In the genomic region with DNA sequence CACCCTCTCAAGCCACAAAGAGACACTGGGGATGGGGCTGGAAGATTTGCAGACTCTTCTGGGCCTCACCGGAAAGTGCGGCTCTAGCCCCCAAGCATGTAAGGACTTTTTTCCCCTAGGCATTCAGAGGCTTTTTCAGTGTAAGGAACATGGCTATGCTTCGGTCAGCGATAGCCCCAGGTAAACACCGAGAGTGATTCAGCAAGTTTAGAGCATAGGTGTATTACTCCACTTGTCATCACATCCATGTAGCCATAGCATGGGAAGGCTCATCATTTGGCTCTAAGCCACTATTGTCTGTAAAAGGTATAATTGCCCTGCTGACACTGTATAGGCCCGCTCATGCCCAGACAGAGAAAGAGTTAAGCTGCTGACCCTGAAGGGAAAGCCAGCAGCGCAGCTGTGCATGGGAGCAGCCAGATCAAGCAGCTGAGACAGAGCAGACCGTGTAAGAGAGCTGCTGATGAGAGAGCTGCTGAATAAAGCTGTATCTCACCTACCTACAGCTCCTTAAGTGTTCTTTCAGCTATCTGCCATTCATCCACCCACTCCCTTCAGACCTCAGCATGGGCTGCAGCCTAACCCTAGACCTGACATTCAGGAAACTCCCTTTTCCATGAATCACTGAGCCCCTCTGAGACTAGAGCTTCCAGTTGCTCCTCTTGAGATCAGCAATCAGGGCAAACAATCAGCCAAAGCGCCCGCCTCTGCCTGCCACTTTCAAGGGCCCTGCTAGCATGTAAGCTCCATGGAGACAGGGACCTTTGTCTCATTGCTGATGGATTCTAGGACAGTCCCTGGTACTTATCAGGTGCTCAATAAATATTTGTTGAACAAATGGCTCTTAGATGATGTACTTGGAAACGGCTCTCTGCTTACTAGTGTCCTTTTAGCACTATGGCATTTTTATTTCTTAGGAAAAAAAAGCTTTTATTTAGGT, we compare ENCODE assay signal across 16 cellular contexts. TPM values are rescaled to one million over a fixed set of nuclear protein-coding genes. Genes with fewer than 3 reads are reported as not detected.
DNase-seq lines count a peak whose midpoint lies in the region; ATAC-seq and TF ChIP-seq lines count a peak whose summit lies in the region.
"Had no signal": no experiment of that assay in that cellular context is flagged by ENCODE, and none has a peak within 500 bp of the region (broad histone marks: within the 10 kb centered on the region; RNA-seq: fewer than 3 reads in every experiment).

No MANE protein-coding gene starts in this region.

- no peaks in the 10 kb centered on the region for H3K9me3 Mint-ChIP-seq in activated T-cell treated with anti-CD3 and anti-CD28 coated beads, Interleukin-2, amount 50 U/mL, for 24 hours
- no peaks in the 10 kb centered on the region for H3K9me3 Mint-ChIP-seq in activated naive CD8-positive, alpha-beta T cell treated with anti-CD3 and anti-CD28 coated beads, Interleukin-2, amount 50 U/mL, for 24 hours
- no peaks in the 10 kb centered on the region for H3K9me3 Mint-ChIP-seq in progenitor cell of endocrine pancreas (ENCODE audit: low read depth)
- H3K9me3 Mint-ChIP-seq: H9; stimulated activated effector memory CD8-positive, alpha-beta T cell treated with anti-CD3 and anti-CD28 coated beads, Interleukin-12 subunit alpha, Interleukin-12 subunit beta, amount 100 ng/mL, for 72 hours had no signal

- ATAC-seq in activated naive CD8-positive, alpha-beta T cell treated with anti-CD3 and anti-CD28 coated beads, Interleukin-2, amount 50 U/mL, for 24 hours: peak; percentile 74
- ATAC-seq: gastrocnemius medialis had no signal

- TF ChIP-seq CTCF in progenitor cell of endocrine pancreas (IDR thresholded peaks at IDR 0.05; ENCODE audit: unreplicated experiment): no peak

- H3K27me3 Mint-ChIP-seq in activated T-cell treated with anti-CD3 and anti-CD28 coated beads, Interleukin-2, amount 50 U/mL, for 24 hours: no peaks in the 10 kb centered on the region
- no peaks in the 10 kb centered on the region for H3K27me3 Mint-ChIP-seq in activated naive CD8-positive, alpha-beta T cell treated with anti-CD3 and anti-CD28 coated beads, Interleukin-2, amount 50 U/mL, for 24 hours
- peaks cover 2% of the 10 kb centered on the region for H3K27me3 Mint-ChIP-seq in progenitor cell of endocrine pancreas

- no peak overlapping the region for H3K4me3 Mint-ChIP-seq in activated T-cell treated with anti-CD3 and anti-CD28 coated beads, Interleukin-2, amount 50 U/mL, for 24 hours
- H3K4me3 Mint-ChIP-seq in activated naive CD8-positive, alpha-beta T cell treated with anti-CD3 and anti-CD28 coated beads, Interleukin-2, amount 50 U/mL, for 24 hours: no peak overlapping the region
- no peak overlapping the region for H3K4me3 Mint-ChIP-seq in progenitor cell of endocrine pancreas (ENCODE audit: low read depth)
- H3K4me3 Mint-ChIP-seq: H9; stimulated activated effector memory CD8-positive, alpha-beta T cell treated with anti-CD3 and anti-CD28 coated beads, Interleukin-12 subunit alpha, Interleukin-12 subunit beta, amount 100 ng/mL, for 72 hours had no signal

- H3K4me1 Mint-ChIP-seq in activated T-cell treated with anti-CD3 and anti-CD28 coated beads, Interleukin-2, amount 50 U/mL, for 24 hours (ENCODE audit: low read depth): peaks cover 18% of the 10 kb centered on the region
- peaks cover 19% of the 10 kb centered on the region for H3K4me1 Mint-ChIP-seq in activated naive CD8-positive, alpha-beta T cell treated with anti-CD3 and anti-CD28 coated beads, Interleukin-2, amount 50 U/mL, for 24 hours
- peaks cover 16% of the 10 kb centered on the region for H3K4me1 Mint-ChIP-seq in progenitor cell of endocrine pancreas (ENCODE audit: low read depth)
- H3K4me1 Mint-ChIP-seq: stimulated activated effector memory CD8-positive, alpha-beta T cell treated with anti-CD3 and anti-CD28 coated beads, Interleukin-12 subunit alpha, Interleukin-12 subunit beta, amount 100 ng/mL, for 72 hours had no signal

- H3K36me3 Mint-ChIP-seq in activated T-cell treated with anti-CD3 and anti-CD28 coated beads, Interleukin-2, amount 50 U/mL, for 24 hours (ENCODE audit: low read depth): no peaks in the 10 kb centered on the region
- no peaks in the 10 kb centered on the region for H3K36me3 Mint-ChIP-seq in activated naive CD8-positive, alpha-beta T cell treated with anti-CD3 and anti-CD28 coated beads, Interleukin-2, amount 50 U/mL, for 24 hours (ENCODE audit: low read depth)
- no peaks in the 10 kb centered on the region for H3K36me3 Mint-ChIP-seq in progenitor cell of endocrine pancreas (ENCODE audit: insufficient read depth)
- H3K36me3 Mint-ChIP-seq: stimulated activated effector memory CD8-positive, alpha-beta T cell treated with anti-CD3 and anti-CD28 coated beads, Interleukin-12 subunit alpha, Interleukin-12 subunit beta, amount 100 ng/mL, for 72 hours had no signal

- DNase-seq in activated T-cell treated with anti-CD3 and anti-CD28 coated beads, Interleukin-2, amount 50 U/mL, for 24 hours: no peak
- no peak for DNase-seq in activated T-cell treated with anti-CD3 and anti-CD28 coated beads for 4 hours
- DNase-seq in NCI-H345 (lab: John Stamatoyannopoulos, UW): peak; percentile 38
- DNase-seq in activated naive CD8-positive, alpha-beta T cell treated with anti-CD3 and anti-CD28 coated beads, Interleukin-2, amount 50 U/mL, for 24 hours: peak; percentile 16
- DNase-seq in progenitor cell of endocrine pancreas (ENCODE audit: low spot score, unreplicated experiment): no peak
- DNase-seq in cardiac septum (ENCODE audit: low spot score): no peak
- DNase-seq in NAMALWA (ENCODE audit: low spot score): no peak
- no peak for DNase-seq in dedifferentiated amniotic fluid mesenchymal stem cell (ENCODE audit: extremely low spot score)
- DNase-seq: aorta, cerebellar nuclear complex, gastrocnemius medialis, H9, hypothalamus, NCI-H1436 treated with DMSO at 0.1 percent for 48 hours, NCI-H2227 treated with DMSO at 0.1 percent for 48 hours had no signal

- H3K27ac Mint-ChIP-seq in activated T-cell treated with anti-CD3 and anti-CD28 coated beads, Interleukin-2, amount 50 U/mL, for 24 hours: peak overlapping the region; percentile 35
- H3K27ac Mint-ChIP-seq in activated naive CD8-positive, alpha-beta T cell treated with anti-CD3 and anti-CD28 coated beads, Interleukin-2, amount 50 U/mL, for 24 hours: peak overlapping the region; percentile 59
- H3K27ac Mint-ChIP-seq in progenitor cell of endocrine pancreas: peak overlapping the region; percentile 54
- H3K27ac Mint-ChIP-seq: stimulated activated effector memory CD8-positive, alpha-beta T cell treated with anti-CD3 and anti-CD28 coated beads, Interleukin-12 subunit alpha, Interleukin-12 subunit beta, amount 100 ng/mL, for 72 hours had no signal

- intact Hi-C loops in cardiac septum (cut with DNase I): no loop called here

RNA-seq across cellular contexts. Expression of gene LGALSL, which starts 25.6 kb away (rescaled TPM):
- total RNA-seq in progenitor cell of endocrine pancreas (22.6 and 23.9 TPM in 2 replicates), cardiac septum (13.1 TPM)

RNA-seq across cellular contexts. Expression of gene AFTPH, which starts 44.6 kb away (rescaled TPM):
- total RNA-seq in progenitor cell of endocrine pancreas (26.6 and 28.9 TPM in 2 replicates), cardiac septum (13.6 TPM)

Comparison
In these comparisons a context has a peak if more than half of its experiments do, and no peak if none do; other contexts are left out.
1. DNase-seq: peak in NCI-H345 (single experiment) and activated naive CD8-positive, alpha-beta T cell treated with anti-CD3 and anti-CD28 coated beads, Interleukin-2, amount 50 U/mL, for 24 hours (single experiment); none in activated T-cell treated with anti-CD3 and anti-CD28 coated beads, Interleukin-2, amount 50 U/mL, for 24 hours (single experiment), activated T-cell treated with anti-CD3 and anti-CD28 coated beads for 4 hours (single experiment), progenitor cell of endocrine pancreas (single experiment), cardiac septum (single experiment), NAMALWA (single experiment) and dedifferentiated amniotic fluid mesenchymal stem cell (single experiment).
2. Peak in every context shown above with its lines, with median percentiles within 50 percentile points of each other: H3K27ac Mint-ChIP-seq.